ENCODE assay signal across 8 cellular contexts in the genomic region with DNA sequence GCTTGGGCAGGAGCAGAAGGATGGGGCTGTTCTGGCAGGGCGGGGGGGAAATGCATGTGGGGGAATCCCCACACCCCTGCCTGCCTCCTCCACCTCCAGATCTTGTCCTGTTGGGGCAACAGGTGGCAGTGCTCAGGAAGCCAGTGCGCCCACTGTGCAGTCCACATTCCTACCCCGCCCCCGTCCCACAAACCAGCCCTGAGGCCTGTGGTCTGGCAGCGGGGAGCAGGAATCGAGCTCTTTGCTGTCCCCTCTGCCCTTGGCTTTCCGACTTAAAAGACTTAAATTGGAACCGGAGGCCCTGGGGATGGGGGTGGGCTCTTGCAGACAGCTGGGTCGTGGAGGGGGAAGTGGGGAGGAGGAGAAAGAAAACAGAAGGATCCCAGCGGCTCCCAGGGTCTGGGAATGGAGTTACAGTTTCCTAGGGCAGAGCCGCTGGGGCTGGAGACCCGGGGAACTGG. TPM values are rescaled to one million over a fixed set of nuclear protein-coding genes. Genes with fewer than 3 reads are reported as not detected.
A peak's percentile ranks its signal among the peaks of the same experiment; 100 is the strongest.
DNase-seq lines count a peak whose midpoint lies in the region; ATAC-seq and TF ChIP-seq lines count a peak whose summit lies in the region.

No MANE protein-coding gene starts in this region.

- H3K9me3 Mint-ChIP-seq in activated T-cell treated with anti-CD3 and anti-CD28 coated beads, Interleukin-2, amount 50 U/mL, for 4 hours = no peaks in the 10 kb centered on the region
- H3K9me3 Mint-ChIP-seq in activated CD4-positive, alpha-beta T cell treated with anti-CD3 and anti-CD28 coated beads, Interleukin-2, amount 10 ng/mL, durations not matched to agents 7 days and 5 days = no peaks in the 10 kb centered on the region

- H3K27me3 Mint-ChIP-seq in activated T-cell treated with anti-CD3 and anti-CD28 coated beads, Interleukin-2, amount 50 U/mL, for 4 hours (ENCODE audit: low read depth) = no peaks in the 10 kb centered on the region
- no peaks in the 10 kb centered on the region for H3K27me3 Mint-ChIP-seq in activated CD4-positive, alpha-beta T cell treated with anti-CD3 and anti-CD28 coated beads, Interleukin-2, amount 10 ng/mL, durations not matched to agents 7 days and 5 days

- no peak for DNase-seq in activated T-cell treated with anti-CD3 and anti-CD28 coated beads, Interleukin-2, amount 50 U/mL, for 4 hours
- DNase-seq in activated T-cell treated with anti-CD3 and anti-CD28 coated beads for 4 hours (no peak), iPS-NIHi7 (ENCODE audit: extremely low spot score) (peak; percentile 74), thoracic aorta (ENCODE audit: low spot score) (no peak), cortex of kidney (lab: John Stamatoyannopoulos, UW) (no peak)
- no peak for DNase-seq in activated CD4-positive, alpha-beta T cell treated with anti-CD3 and anti-CD28 coated beads, Interleukin-2, amount 10 ng/mL, durations not matched to agents 7 days and 5 days

- CTCF ChIA-PET in activated CD4-positive, alpha-beta T cell treated with anti-CD3 and anti-CD28 coated beads, Interleukin-2, amount 10 ng/mL, durations not matched to agents 7 days and 5 days (lab: Charles Lee) = interaction anchor here (0.6 to 8.2 kb wide), 24 partner anchors 9 to 467 kb away, joined by 3 to 67 read pairs (median 4); a partner anchor contains a TSS

- peak overlapping the region; percentile 45 for H3K4me3 Mint-ChIP-seq in activated T-cell treated with anti-CD3 and anti-CD28 coated beads, Interleukin-2, amount 50 U/mL, for 4 hours
- H3K4me3 Mint-ChIP-seq in activated CD4-positive, alpha-beta T cell treated with anti-CD3 and anti-CD28 coated beads, Interleukin-2, amount 10 ng/mL, durations not matched to agents 7 days and 5 days = no peak overlapping the region

- H3K27me3 ChIP-seq in thoracic aorta (replicated peaks; ENCODE audit: insufficient read depth) = no peaks in the 10 kb centered on the region

- POLR2A ChIA-PET in activated CD4-positive, alpha-beta T cell treated with anti-CD3 and anti-CD28 coated beads, Interleukin-2, amount 10 ng/mL, durations not matched to agents 7 days and 5 days (lab: Charles Lee) = no interaction called here

- H3K4me3 ChIP-seq in thoracic aorta = no peak overlapping the region

- no peaks in the 10 kb centered on the region for H3K9me3 ChIP-seq in thoracic aorta

- H3K27ac ChIP-seq in thoracic aorta = peak overlapping the region; percentile 83 to 89

- no peaks in the 10 kb centered on the region for H3K36me3 ChIP-seq in thoracic aorta

- peak overlapping the region; percentile 76 for H3K27ac Mint-ChIP-seq in activated CD4-positive, alpha-beta T cell treated with anti-CD3 and anti-CD28 coated beads, Interleukin-2, amount 10 ng/mL, durations not matched to agents 7 days and 5 days

- H3K4me1 ChIP-seq in thoracic aorta (ENCODE audit: control insufficient read depth in 1 of 2, low read depth in 2 of 2) = peaks cover 8 to 18% of the 10 kb centered on the region in 2 donors

- H3K4me1 Mint-ChIP-seq in activated T-cell treated with anti-CD3 and anti-CD28 coated beads, Interleukin-2, amount 50 U/mL, for 4 hours (ENCODE audit: low read depth) = peaks cover 36% of the 10 kb centered on the region
- H3K4me1 Mint-ChIP-seq in activated CD4-positive, alpha-beta T cell treated with anti-CD3 and anti-CD28 coated beads, Interleukin-2, amount 10 ng/mL, durations not matched to agents 7 days and 5 days = peaks cover 44% of the 10 kb centered on the region

- H3K36me3 Mint-ChIP-seq in activated T-cell treated with anti-CD3 and anti-CD28 coated beads, Interleukin-2, amount 50 U/mL, for 4 hours (ENCODE audit: insufficient read depth) = no peaks in the 10 kb centered on the region
- no peaks in the 10 kb centered on the region for H3K36me3 Mint-ChIP-seq in activated CD4-positive, alpha-beta T cell treated with anti-CD3 and anti-CD28 coated beads, Interleukin-2, amount 10 ng/mL, durations not matched to agents 7 days and 5 days (ENCODE audit: low read depth)

- no peak for TF ChIP-seq CTCF in thoracic aorta (IDR thresholded peaks at IDR 0.05)

- ATAC-seq in activated T-cell treated with anti-CD3 and anti-CD28 coated beads, Interleukin-2, amount 50 U/mL, for 4 hours = no peak
- ATAC-seq in thoracic aorta (ENCODE audit: insufficient number of reproducible peaks, low FRiP score, low read depth) (no peak), HG02623 (IDR thresholded peaks at IDR 0.05; ENCODE audit: unreplicated experiment) (no peak), GM18511 (IDR thresholded peaks at IDR 0.05; ENCODE audit: unreplicated experiment) (no peak)

RNA-seq across cellular contexts. Expression of a gene that starts 4.3 kb away (rescaled TPM):
- under 1 TPM in 1 of 3 donors, not detected in 2; 0.52 TPM for total RNA-seq in activated T-cell treated with anti-CD3 and anti-CD28 coated beads, Interleukin-2, amount 50 U/mL, for 4 hours
- total RNA-seq in activated CD4-positive, alpha-beta T cell treated with anti-CD3 and anti-CD28 coated beads, Interleukin-2, amount 10 ng/mL, durations not matched to agents 7 days and 5 days = under 1 TPM in 1 of 2 experiments, not detected in 1; 0.48 TPM
- not detected for total RNA-seq in thoracic aorta

RNA-seq across cellular contexts. Expression of a gene that starts 24.7 kb away (rescaled TPM):
- 1 to 10 TPM; 7.3 to 9.3 (median 8.9) TPM for total RNA-seq in activated T-cell treated with anti-CD3 and anti-CD28 coated beads, Interleukin-2, amount 50 U/mL, for 4 hours
- 1 to 10 TPM; 6.3 to 8.0 TPM for total RNA-seq in activated CD4-positive, alpha-beta T cell treated with anti-CD3 and anti-CD28 coated beads, Interleukin-2, amount 10 ng/mL, durations not matched to agents 7 days and 5 days
- total RNA-seq in thoracic aorta = 1 to 10 TPM in 1 of 2 donors, not detected in 1; 3.7 TPM

RNA-seq across cellular contexts. Expression of a gene that starts 24.7 kb away (rescaled TPM):
- 10 to 100 TPM; 34.1 to 40.2 (median 39.6) TPM for total RNA-seq in activated T-cell treated with anti-CD3 and anti-CD28 coated beads, Interleukin-2, amount 50 U/mL, for 4 hours
- 10 to 100 TPM; 36.5 to 39.3 TPM for total RNA-seq in activated CD4-positive, alpha-beta T cell treated with anti-CD3 and anti-CD28 coated beads, Interleukin-2, amount 10 ng/mL, durations not matched to agents 7 days and 5 days
- total RNA-seq in thoracic aorta = 10 to 100 TPM; 29.5 to 38.7 TPM

RNA-seq across cellular contexts. Expression of a gene that starts 57.0 kb away (rescaled TPM):
- under 1 TPM in 2 of 3 donors, not detected in 1; 0.08 to 0.30 TPM for total RNA-seq in activated T-cell treated with anti-CD3 and anti-CD28 coated beads, Interleukin-2, amount 50 U/mL, for 4 hours
- total RNA-seq in activated CD4-positive, alpha-beta T cell treated with anti-CD3 and anti-CD28 coated beads, Interleukin-2, amount 10 ng/mL, durations not matched to agents 7 days and 5 days = under 1 TPM; 0.17 to 0.58 TPM
- 1 to 10 TPM; 3.5 to 9.9 TPM for total RNA-seq in thoracic aorta
